ENCODE assay signal across 8 cellular contexts in the genomic region with DNA sequence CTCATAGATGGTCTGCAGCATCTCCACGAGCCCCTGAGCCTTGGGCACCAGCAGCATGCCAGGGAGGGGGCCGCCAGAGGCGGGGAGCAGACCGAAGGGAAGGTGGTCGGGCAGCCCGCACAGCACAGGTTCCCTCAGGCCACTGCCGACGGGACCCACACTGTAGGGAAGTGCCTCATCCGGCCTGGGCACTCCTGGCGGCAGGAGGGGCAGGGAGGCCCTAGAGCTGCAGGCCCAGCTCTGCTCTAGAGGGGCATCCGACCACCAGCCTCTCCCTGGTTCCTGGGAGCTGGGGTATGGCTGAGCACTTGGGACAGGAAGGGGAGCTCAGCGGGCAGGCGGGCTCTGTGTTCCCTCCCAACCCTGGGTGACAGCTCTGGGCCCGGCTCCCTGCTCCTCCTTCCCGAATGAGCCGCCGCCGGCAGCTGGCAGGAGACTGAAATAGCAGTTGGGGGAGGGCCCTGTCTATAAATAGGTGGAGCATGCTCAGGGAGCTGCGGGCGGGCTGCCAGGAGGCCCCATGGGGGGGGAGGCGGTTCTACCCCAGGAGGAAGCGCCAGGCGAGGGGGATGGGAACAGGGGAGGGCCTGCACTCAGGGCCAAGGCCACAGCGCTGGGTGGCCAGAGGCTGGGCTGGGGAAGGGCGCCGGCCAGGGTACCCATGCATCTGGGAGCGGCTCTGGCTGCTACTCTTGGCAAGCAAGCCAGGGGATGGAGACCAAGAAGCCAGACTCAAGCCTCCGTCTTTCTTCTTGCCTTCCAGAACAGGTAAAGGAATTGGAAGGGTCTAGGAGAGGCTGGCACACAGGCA. TPM values are rescaled to one million over a fixed set of nuclear protein-coding genes. Genes with fewer than 3 reads are reported as not detected.
DNase-seq lines count a peak whose midpoint lies in the region; ATAC-seq, FAIRE-seq and TF ChIP-seq lines count a peak whose summit lies in the region.

No MANE protein-coding gene starts in this region.

- peaks cover 1% of the 10 kb centered on the region for H3K36me3 Mint-ChIP-seq in activated naive CD8-positive, alpha-beta T cell treated with anti-CD3 and anti-CD28 coated beads, Interleukin-2, amount 10 ng/mL, durations not matched to agents 7 days and 5 days
- H3K36me3 Mint-ChIP-seq in type B pancreatic cell: no peaks in the 10 kb centered on the region

- intact Hi-C loops in Right ventricle myocardium inferior (cut with DNase I): loop anchor here (5.0 kb wide), 1 partner anchor 39 kb away; the partner anchor contains the start of gene G6PC3
- intact Hi-C loops in pancreas (cut with DNase I): no loop called here

- H3K27ac ChIP-seq in RWPE2 (ENCODE audit: poor library complexity, severe bottlenecking) (no peak overlapping the region), pancreas (peak overlapping the region; percentile 32 to 76 (median 64))

- TF ChIP-seq CTCF in RWPE2 (IDR thresholded peaks at IDR 0.05; ENCODE audit: poor library complexity, severe bottlenecking) (no peak), pancreas (IDR thresholded peaks at IDR 0.05) (no peak), type B pancreatic cell (conservative IDR thresholded peaks at IDR 0.05) (no peak)

- ATAC-seq in RWPE2 (ENCODE audit: low read depth) (peak; percentile 80), Right ventricle myocardium inferior (peak; percentile 86), pancreas (peak; percentile 86 to 92 (median 90))
- ATAC-seq in activated naive CD8-positive, alpha-beta T cell treated with anti-CD3 and anti-CD28 coated beads, Interleukin-2, amount 10 ng/mL, durations not matched to agents 7 days and 5 days (ENCODE audit: low read depth): peak; percentile 82

- H3K36me3 ChIP-seq in RWPE2 (ENCODE audit: low read depth): no peaks in the 10 kb centered on the region
- no peaks in the 10 kb centered on the region for H3K36me3 ChIP-seq in pancreas

- no peak overlapping the region for H3K4me3 ChIP-seq in RWPE2 (ENCODE audit: severe bottlenecking)
- H3K4me3 ChIP-seq in pancreas: peak overlapping the region in 2 of 4 donors; percentile 12 to 36

- peaks cover 18% of the 10 kb centered on the region for H3K4me1 Mint-ChIP-seq in activated naive CD8-positive, alpha-beta T cell treated with anti-CD3 and anti-CD28 coated beads, Interleukin-2, amount 10 ng/mL, durations not matched to agents 7 days and 5 days
- peaks cover 12% of the 10 kb centered on the region for H3K4me1 Mint-ChIP-seq in type B pancreatic cell (ENCODE audit: unreplicated experiment)

- no peak for FAIRE-seq in pancreas (lab: Jason Lieb, UNC)

- H3K27ac Mint-ChIP-seq in activated naive CD8-positive, alpha-beta T cell treated with anti-CD3 and anti-CD28 coated beads, Interleukin-2, amount 10 ng/mL, durations not matched to agents 7 days and 5 days: peak overlapping the region; percentile 34
- H3K27ac Mint-ChIP-seq in type B pancreatic cell: no peak overlapping the region

- no peaks in the 10 kb centered on the region for H3K27me3 Mint-ChIP-seq in activated naive CD8-positive, alpha-beta T cell treated with anti-CD3 and anti-CD28 coated beads, Interleukin-2, amount 10 ng/mL, durations not matched to agents 7 days and 5 days
- no peaks in the 10 kb centered on the region for H3K27me3 Mint-ChIP-seq in type B pancreatic cell

- H3K4me3 Mint-ChIP-seq in activated naive CD8-positive, alpha-beta T cell treated with anti-CD3 and anti-CD28 coated beads, Interleukin-2, amount 10 ng/mL, durations not matched to agents 7 days and 5 days: peak overlapping the region; percentile 76
- peak overlapping the region; percentile 52 for H3K4me3 Mint-ChIP-seq in type B pancreatic cell

- H3K9me3 ChIP-seq in RWPE2 (ENCODE audit: severe bottlenecking) (no peaks in the 10 kb centered on the region), pancreas (no peaks in the 10 kb centered on the region)

- WGBS in pancreas, 2 donors: 3 to 5% methylated on average over 28 of the region's 28 CpGs

- POLR2A ChIA-PET in activated naive CD8-positive, alpha-beta T cell treated with anti-CD3 and anti-CD28 coated beads, Interleukin-2, amount 10 ng/mL, durations not matched to agents 7 days and 5 days (lab: Charles Lee): interaction anchor here (0.5 to 1.5 kb wide), 7 partner anchors 11 to 220 kb away, joined by 3 to 4 read pairs (median 3); partner anchors contain the start of genes HDAC5 and LSM12

- H3K4me1 ChIP-seq in RWPE2 (ENCODE audit: insufficient read depth, poor library complexity, severe bottlenecking) (peaks cover 6% of the 10 kb centered on the region), pancreas (peaks cover 19 to 40% (median 27%) of the 10 kb centered on the region in 3 donors)

- DNase-seq in AG08396 (ENCODE audit: low spot score) (peak; percentile 89), GM19238 (ENCODE audit: insufficient read length, low spot score) (peak; percentile 85), M059J (ENCODE audit: low read depth) (peak; percentile 88), RWPE2 (ENCODE audit: low spot score) (peak; percentile 87), Right ventricle myocardium inferior (ENCODE audit: missing footprints) (peak; percentile 99), pancreas (peak; percentile 95 to 99 (median 98)), type B pancreatic cell (ENCODE audit: extremely low spot score, unreplicated experiment) (peak; percentile 86)
- DNase-seq in activated naive CD8-positive, alpha-beta T cell treated with anti-CD3 and anti-CD28 coated beads, Interleukin-2, amount 10 ng/mL, durations not matched to agents 7 days and 5 days: peak; percentile 79

- no peaks in the 10 kb centered on the region for H3K9me3 Mint-ChIP-seq in activated naive CD8-positive, alpha-beta T cell treated with anti-CD3 and anti-CD28 coated beads, Interleukin-2, amount 10 ng/mL, durations not matched to agents 7 days and 5 days
- H3K9me3 Mint-ChIP-seq in type B pancreatic cell: no peaks in the 10 kb centered on the region

- H3K27me3 ChIP-seq in RWPE2 (ENCODE audit: insufficient read depth, poor library complexity, severe bottlenecking): no peaks in the 10 kb centered on the region
- no peaks in the 10 kb centered on the region for H3K27me3 ChIP-seq in pancreas

RNA-seq across cellular contexts. Expression of gene HDAC5, which starts 12.4 kb away (rescaled TPM):
- 37.8 and 46.0 TPM in 2 replicates for total RNA-seq in M059J (2014; rRNA removed; shearing (Covaris generic))
- 10 to 100 TPM; 46.2 to 48.4 TPM for total RNA-seq in activated naive CD8-positive, alpha-beta T cell treated with anti-CD3 and anti-CD28 coated beads, Interleukin-2, amount 10 ng/mL, durations not matched to agents 7 days and 5 days
- 67.5 TPM for total RNA-seq in Right ventricle myocardium inferior
- 10 to 100 TPM; 10.9 to 32.1 (median 16.1) TPM for total RNA-seq in pancreas
- 10 to 100 TPM; 25.8 to 38.1 TPM for polyA plus RNA-seq in pancreas
- 43.3 and 48.9 TPM in 2 replicates for total RNA-seq in type B pancreatic cell (ENCODE audit: low replicate concordance)

RNA-seq across cellular contexts. Expression of gene HROB, which starts 30.7 kb away (rescaled TPM):
- 6.5 and 7.5 TPM in 2 replicates for total RNA-seq in M059J (2014; rRNA removed; shearing (Covaris generic))
- 10 to 100 TPM; 13.2 to 14.3 TPM for total RNA-seq in activated naive CD8-positive, alpha-beta T cell treated with anti-CD3 and anti-CD28 coated beads, Interleukin-2, amount 10 ng/mL, durations not matched to agents 7 days and 5 days
- total RNA-seq in Right ventricle myocardium inferior (2.0 TPM), pancreas (under 1 TPM; 0.09 to 0.97 (median 0.45) TPM), type B pancreatic cell (ENCODE audit: low replicate concordance) (5.4 and 10.6 TPM in 2 replicates)
- polyA plus RNA-seq in pancreas: under 1 TPM; 0.27 to 0.40 TPM

RNA-seq across cellular contexts. Expression of gene G6PC3, which starts 40.5 kb away (rescaled TPM):
- total RNA-seq in M059J (2014; rRNA removed; shearing (Covaris generic)): 63.5 and 66.4 TPM in 2 replicates
- 10 to 100 TPM; 18.7 to 18.8 TPM for total RNA-seq in activated naive CD8-positive, alpha-beta T cell treated with anti-CD3 and anti-CD28 coated beads, Interleukin-2, amount 10 ng/mL, durations not matched to agents 7 days and 5 days
- total RNA-seq in Right ventricle myocardium inferior: 30.4 TPM
- 10 to 100 TPM in 5 of 6 donors, 1 to 10 TPM in 1; 9.1 to 28.0 (median 24.0) TPM for total RNA-seq in pancreas
- 10 to 100 TPM; 48.3 to 54.2 TPM for polyA plus RNA-seq in pancreas
- 63.6 and 63.7 TPM in 2 replicates for total RNA-seq in type B pancreatic cell (ENCODE audit: low replicate concordance)

RNA-seq across cellular contexts. Expression of gene LSM12, which starts 44.6 kb away (rescaled TPM):
- total RNA-seq in M059J (2014; rRNA removed; shearing (Covaris generic)): 112 and 121 TPM in 2 replicates
- 10 to 100 TPM; 46.9 to 51.4 TPM for total RNA-seq in activated naive CD8-positive, alpha-beta T cell treated with anti-CD3 and anti-CD28 coated beads, Interleukin-2, amount 10 ng/mL, durations not matched to agents 7 days and 5 days
- 47.6 TPM for total RNA-seq in Right ventricle myocardium inferior
- 10 to 100 TPM; 19.0 to 29.6 (median 25.7) TPM for total RNA-seq in pancreas
- polyA plus RNA-seq in pancreas: 10 to 100 TPM; 14.5 to 21.3 TPM
- 44.8 and 50.6 TPM in 2 replicates for total RNA-seq in type B pancreatic cell (ENCODE audit: low replicate concordance)

RNA-seq across cellular contexts. Expression of gene ASB16, which starts 59.5 kb away (rescaled TPM):
- not detected in 2 replicates for total RNA-seq in M059J (2014; rRNA removed; shearing (Covaris generic))
- total RNA-seq in activated naive CD8-positive, alpha-beta T cell treated with anti-CD3 and anti-CD28 coated beads, Interleukin-2, amount 10 ng/mL, durations not matched to agents 7 days and 5 days: under 1 TPM; 0.19 to 0.51 TPM
- total RNA-seq in Right ventricle myocardium inferior: 14.5 TPM
- 1 to 10 TPM; 1.1 to 3.9 (median 2.3) TPM for total RNA-seq in pancreas
- polyA plus RNA-seq in pancreas: 1 to 10 TPM; 1.9 to 2.9 TPM
- 0.68 TPM in 1 of 2 replicates, not detected in the other for total RNA-seq in type B pancreatic cell (ENCODE audit: low replicate concordance)
